1 cellular context compared by ENCODE assay signal in genomic region chr1:117523111-117523510, GRCh38.
TF ChIP-seq lines count a peak whose summit lies in the region.

No MANE protein-coding gene starts in this region.

TF ChIP-seq in endothelial cell of umbilical vein, 7 proteins besides CTCF, POLR2A, EP300 and RAD21:
- TF ChIP-seq POLR2AphosphoS5 (IDR thresholded peaks at IDR 0.05; ENCODE audit: insufficient read depth, low read depth, low read length) (no peak), JUN (IDR thresholded peaks at IDR 0.05; ENCODE audit: borderline replicate concordance, insufficient read depth, insufficient read length, low read depth) (no peak), GATA2 (IDR thresholded peaks at IDR 0.05; ENCODE audit: insufficient read depth, insufficient read length, low read depth, low read length) (no peak), FOS (IDR thresholded peaks at IDR 0.05; ENCODE audit: borderline replicate concordance, insufficient read depth, low read length) (no peak), MAX (IDR thresholded peaks at IDR 0.05; ENCODE audit: insufficient read depth, insufficient read length) (no peak), MYC (IDR thresholded peaks at IDR 0.05; ENCODE audit: low read depth, low read length) (no peak), EZH2 (IDR thresholded peaks at IDR 0.05; ENCODE audit: borderline replicate concordance, low read depth, low read length, severe bottlenecking) (no peak)
